In the genomic region with DNA sequence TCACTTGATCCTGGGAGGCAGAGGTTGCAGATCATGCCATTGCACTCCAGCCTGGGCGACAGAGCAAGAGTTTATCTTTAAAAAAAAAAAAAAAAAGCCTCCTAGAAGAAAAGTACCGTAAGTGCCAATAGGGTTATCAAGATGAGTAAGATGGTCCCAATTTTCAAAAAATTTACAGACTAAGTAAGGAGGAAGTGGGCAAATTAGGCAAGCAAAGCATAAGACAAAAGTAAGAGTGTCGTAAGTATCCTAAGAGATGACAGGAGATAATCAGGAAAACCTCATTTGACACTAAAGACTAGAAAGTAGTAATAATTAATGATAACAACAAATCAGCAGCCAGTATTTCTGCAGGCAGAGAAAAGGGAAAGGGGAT, we compare ENCODE assay signal across 20 cellular contexts. TPM values are rescaled to one million over a fixed set of nuclear protein-coding genes. Genes with fewer than 3 reads are reported as not detected.
DNase-seq lines count a peak whose midpoint lies in the region; ATAC-seq and TF ChIP-seq lines count a peak whose summit lies in the region.
"Had no signal": no experiment of that assay in that cellular context is flagged by ENCODE, and none has a peak within 500 bp of the region (broad histone marks: within the 10 kb centered on the region; RNA-seq: fewer than 3 reads in every experiment).

No MANE protein-coding gene starts in this region.

- BruUV-seq in OCI-LY7 (replicated peaks; lab: Mats Ljungman, UMichigan): no TSS peak

- peaks cover 0 to 2% (median 0%) of the 10 kb centered on the region in 3 donors for H3K27me3 Mint-ChIP-seq in CD14-positive monocyte (ENCODE audit: low read depth in 3 of 3)
- H3K27me3 Mint-ChIP-seq in activated naive CD8-positive, alpha-beta T cell treated with anti-CD3 and anti-CD28 coated beads, Interleukin-2, amount 50 U/mL, for 24 hours: no peaks in the 10 kb centered on the region

- peaks cover 20% of the 10 kb centered on the region for H3K4me1 Mint-ChIP-seq in CD14-positive monocyte
- peaks cover 30% of the 10 kb centered on the region for H3K4me1 Mint-ChIP-seq in activated naive CD8-positive, alpha-beta T cell treated with anti-CD3 and anti-CD28 coated beads, Interleukin-2, amount 50 U/mL, for 24 hours

- H3K79me2 ChIP-seq in OCI-LY7 (ENCODE audit: insufficient read depth, low read depth, low read length): peaks cover 84% of the 10 kb centered on the region

- TF ChIP-seq CTCF in 22Rv1 (IDR thresholded peaks at IDR 0.05): no peak
- no peak for TF ChIP-seq CTCF in CD14-positive monocyte (IDR thresholded peaks at IDR 0.05)
- TF ChIP-seq CTCF in RWPE2 (IDR thresholded peaks at IDR 0.05; ENCODE audit: poor library complexity, severe bottlenecking): no peak
- TF ChIP-seq CTCF in OCI-LY7 (conservative IDR thresholded peaks at IDR 0.05; ENCODE audit: low read length): no peak

- no peak for DNase-seq in CD14-positive monocyte (ENCODE audit: low spot score)
- no peak for DNase-seq in RWPE2 (ENCODE audit: low spot score)
- no peak for DNase-seq in activated naive CD8-positive, alpha-beta T cell treated with anti-CD3 and anti-CD28 coated beads, Interleukin-2, amount 50 U/mL, for 24 hours
- no peak for DNase-seq in OCI-LY7 (ENCODE audit: low spot score)
- no peak for DNase-seq in NCI-H187 (lab: John Stamatoyannopoulos, UW)
- DNase-seq in SJCRH30: no peak
- DNase-seq in stimulated activated CD8-positive, alpha-beta memory T cell treated with anti-CD3 and anti-CD28 coated beads, Interleukin-4, amount 100 ng/mL, for 48 hours: no peak
- DNase-seq: activated CD4-positive, alpha-beta T cell treated with anti-CD3 and anti-CD28 coated beads, Interleukin-2, amount 50 U/mL, for 1 hour; cortex of kidney; left ventricle myocardium superior; NCI-H2081; NCI-H526; stimulated activated CD4-positive, alpha-beta T cell treated with anti-CD3 and anti-CD28 coated beads, Interleukin-4, amount 100 ng/mL, for 1 hour; tibial artery had no signal

- no peak overlapping the region for H2AFZ ChIP-seq in OCI-LY7 (ENCODE audit: low read length)
- H2AFZ ChIP-seq: parathyroid adenoma had no signal

- H3K4me1 ChIP-seq in RWPE2 (ENCODE audit: insufficient read depth, poor library complexity, severe bottlenecking) (peaks cover 15% of the 10 kb centered on the region), OCI-LY7 (ENCODE audit: insufficient read depth, low read length, poor library complexity, severe bottlenecking) (peaks cover 6% of the 10 kb centered on the region), SJCRH30 (no peaks in the 10 kb centered on the region)
- H3K4me1 ChIP-seq: parathyroid adenoma had no signal

- peaks cover 43% of the 10 kb centered on the region for H3K36me3 ChIP-seq in RWPE2 (ENCODE audit: low read depth)
- H3K36me3 ChIP-seq in OCI-LY7 (ENCODE audit: insufficient read depth, low read length): peaks cover 95% of the 10 kb centered on the region
- H3K36me3 ChIP-seq in SJCRH30: 0 out of 2 replicates have a peak, but pooled peaks cover 2% of the 10 kb centered on the region

- H3K4me2 ChIP-seq in OCI-LY7 (ENCODE audit: low read length): no peak overlapping the region

- intact Hi-C loops in CD14-positive monocyte (cut with micrococcal nuclease): no loop called here
- intact Hi-C loops in OCI-LY7 (cut with micrococcal nuclease; ENCODE audit: unreplicated experiment): no loop called here

- H3K4me3 Mint-ChIP-seq in CD14-positive monocyte: no peak overlapping the region
- no peak overlapping the region for H3K4me3 Mint-ChIP-seq in activated naive CD8-positive, alpha-beta T cell treated with anti-CD3 and anti-CD28 coated beads, Interleukin-2, amount 50 U/mL, for 24 hours
- H3K4me3 Mint-ChIP-seq: T-helper 1 cell treated with Interleukin-12 subunit alpha and Interleukin-12 subunit beta and Interleukin-4 antibody, amounts not matched to agents 30 μg/mL and 1 μg/mL, for 36 hours had no signal

- peaks cover 3% of the 10 kb centered on the region; the same call in 1 of the 2 replicates for H4K20me1 ChIP-seq in OCI-LY7 (ENCODE audit: insufficient read depth, low read length)

- H3K27me3 ChIP-seq in RWPE2 (ENCODE audit: insufficient read depth, poor library complexity, severe bottlenecking) (no peaks in the 10 kb centered on the region), SJCRH30 (no peaks in the 10 kb centered on the region)
- H3K27me3 ChIP-seq: body of pancreas, gastroesophageal sphincter, tibial artery had no signal

- H3K9me3 Mint-ChIP-seq in CD14-positive monocyte: no peaks in the 10 kb centered on the region
- no peaks in the 10 kb centered on the region for H3K9me3 Mint-ChIP-seq in activated naive CD8-positive, alpha-beta T cell treated with anti-CD3 and anti-CD28 coated beads, Interleukin-2, amount 50 U/mL, for 24 hours
- H3K9me3 Mint-ChIP-seq: T-helper 1 cell treated with Interleukin-12 subunit alpha and Interleukin-12 subunit beta and Interleukin-4 antibody, amounts not matched to agents 30 μg/mL and 1 μg/mL, for 36 hours had no signal

- no peaks in the 10 kb centered on the region for H3K9me2 ChIP-seq in OCI-LY7 (ENCODE audit: insufficient read depth, low read length)

- no peak for ATAC-seq in RWPE2 (ENCODE audit: low read depth)
- ATAC-seq in activated naive CD8-positive, alpha-beta T cell treated with anti-CD3 and anti-CD28 coated beads, Interleukin-2, amount 50 U/mL, for 24 hours: peak; percentile 28
- ATAC-seq: gastroesophageal sphincter, Panc1 had no signal

- CTCF ChIA-PET in OCI-LY7 (lab: Charles Lee; ENCODE audit: unreplicated experiment): no interaction called here

- POLR2A ChIA-PET in OCI-LY7 (lab: Charles Lee): interaction anchor here (0.5 to 0.9 kb wide), 2 partner anchors 12 to 86 kb away, joined by 3 read pairs; a partner anchor contains a TSS

- peak overlapping the region; percentile 95 for H3K27ac ChIP-seq in 22Rv1
- H3K27ac ChIP-seq in RWPE2 (ENCODE audit: poor library complexity, severe bottlenecking): peak overlapping the region; percentile 71
- no peak overlapping the region for H3K27ac ChIP-seq in OCI-LY7 (ENCODE audit: low read depth, low read length, poor library complexity, severe bottlenecking)
- H3K27ac ChIP-seq in SJCRH30: no peak overlapping the region
- H3K27ac ChIP-seq: gastroesophageal sphincter, parathyroid adenoma, tibial artery had no signal

- H3K9me3 ChIP-seq in RWPE2 (ENCODE audit: severe bottlenecking) (no peaks in the 10 kb centered on the region), OCI-LY7 (ENCODE audit: low read length) (no peaks in the 10 kb centered on the region), SJCRH30 (replicated peaks) (no peaks in the 10 kb centered on the region)
- H3K9me3 ChIP-seq: body of pancreas, gastroesophageal sphincter, tibial artery had no signal

- H3K27ac Mint-ChIP-seq in CD14-positive monocyte: peak overlapping the region in 6 of 7 donors; percentile 54 to 77 (median 64)
- peak overlapping the region; percentile 33 for H3K27ac Mint-ChIP-seq in activated naive CD8-positive, alpha-beta T cell treated with anti-CD3 and anti-CD28 coated beads, Interleukin-2, amount 50 U/mL, for 24 hours
- H3K27ac Mint-ChIP-seq: T-helper 1 cell treated with Interleukin-12 subunit alpha and Interleukin-12 subunit beta and Interleukin-4 antibody, amounts not matched to agents 30 μg/mL and 1 μg/mL, for 36 hours had no signal

- H3K4me3 ChIP-seq in RWPE2 (ENCODE audit: severe bottlenecking): no peak overlapping the region
- no peak overlapping the region for H3K4me3 ChIP-seq in OCI-LY7 (ENCODE audit: low read depth, low read length, poor library complexity, severe bottlenecking)
- H3K4me3 ChIP-seq in SJCRH30: no peak overlapping the region
- H3K4me3 ChIP-seq: body of pancreas, gastroesophageal sphincter, tibial artery had no signal

- H3K36me3 Mint-ChIP-seq in CD14-positive monocyte: peaks cover 19 to 48% of the 10 kb centered on the region in 2 donors
- H3K36me3 Mint-ChIP-seq in activated naive CD8-positive, alpha-beta T cell treated with anti-CD3 and anti-CD28 coated beads, Interleukin-2, amount 50 U/mL, for 24 hours (ENCODE audit: low read depth): peaks cover 21% of the 10 kb centered on the region

RNA-seq across cellular contexts. Expression of a gene that starts 12.2 kb away (rescaled TPM):
- 10 to 100 TPM; 39.5 to 47.1 TPM for polyA plus RNA-seq in CD14-positive monocyte
- 88.5 and 97.2 TPM in 2 replicates for total RNA-seq in OCI-LY7 (2014; rRNA removed; shearing (Covaris generic))
- 82.7 and 88.5 TPM in 2 replicates for total RNA-seq in OCI-LY7 (2022)
- 24.0 and 25.6 TPM in 2 replicates for total RNA-seq in SJCRH30 (2014; rRNA removed; shearing (Covaris generic))

RNA-seq across cellular contexts. Expression of a gene that starts 15.5 kb away (rescaled TPM):
- 10 to 100 TPM; 16.0 to 21.4 TPM for polyA plus RNA-seq in CD14-positive monocyte
- 106 and 144 TPM in 2 replicates for total RNA-seq in OCI-LY7 (2014; rRNA removed; shearing (Covaris generic))
- total RNA-seq in OCI-LY7 (2022): 170 and 216 TPM in 2 replicates
- 3.7 and 4.4 TPM in 2 replicates for total RNA-seq in SJCRH30 (2014; rRNA removed; shearing (Covaris generic))

RNA-seq across cellular contexts. Expression of a gene that starts 50.4 kb away (rescaled TPM):
- polyA plus RNA-seq in CD14-positive monocyte: under 1 TPM; 0.40 to 0.54 TPM
- total RNA-seq in OCI-LY7 (2014; rRNA removed; shearing (Covaris generic)): 0.49 and 1.4 TPM in 2 replicates
- 2.4 and 3.0 TPM in 2 replicates for total RNA-seq in OCI-LY7 (2022)
- 1.2 and 1.3 TPM in 2 replicates for total RNA-seq in SJCRH30 (2014; rRNA removed; shearing (Covaris generic))

RNA-seq across cellular contexts. Expression of a gene that starts 51.2 kb away (rescaled TPM):
- 1 to 10 TPM; 4.1 to 4.7 TPM for polyA plus RNA-seq in CD14-positive monocyte
- 57.8 and 68.1 TPM in 2 replicates for total RNA-seq in OCI-LY7 (2014; rRNA removed; shearing (Covaris generic))
- total RNA-seq in OCI-LY7 (2022): 80.9 and 81.4 TPM in 2 replicates
- total RNA-seq in SJCRH30 (2014; rRNA removed; shearing (Covaris generic)): 99.6 and 106 TPM in 2 replicates

RNA-seq across cellular contexts. Expression of a gene that starts 58.4 kb away (rescaled TPM):
- polyA plus RNA-seq in CD14-positive monocyte: 10 to 100 TPM; 48.5 to 63.0 TPM
- 21.6 and 21.8 TPM in 2 replicates for total RNA-seq in OCI-LY7 (2014; rRNA removed; shearing (Covaris generic))
- total RNA-seq in OCI-LY7 (2022): 47.2 and 50.5 TPM in 2 replicates
- total RNA-seq in SJCRH30 (2014; rRNA removed; shearing (Covaris generic)): 59.4 and 61.0 TPM in 2 replicates

Comparison
In these comparisons a context has a peak if more than half of its experiments do, and no peak if none do; other contexts are left out.
1. H3K27ac ChIP-seq: peak in 22Rv1 (single experiment) and RWPE2 (single experiment); none in OCI-LY7 (single experiment) and SJCRH30 (single experiment).
2. RNA of a gene that starts 15.5 kb away (total RNA-seq): 106 to 216 TPM in OCI-LY7; 3.7 to 4.4 TPM in SJCRH30; every median in the first group is over 10 times any median in the second.